ENCODE assay signal across 1 cellular context in the genomic region with DNA sequence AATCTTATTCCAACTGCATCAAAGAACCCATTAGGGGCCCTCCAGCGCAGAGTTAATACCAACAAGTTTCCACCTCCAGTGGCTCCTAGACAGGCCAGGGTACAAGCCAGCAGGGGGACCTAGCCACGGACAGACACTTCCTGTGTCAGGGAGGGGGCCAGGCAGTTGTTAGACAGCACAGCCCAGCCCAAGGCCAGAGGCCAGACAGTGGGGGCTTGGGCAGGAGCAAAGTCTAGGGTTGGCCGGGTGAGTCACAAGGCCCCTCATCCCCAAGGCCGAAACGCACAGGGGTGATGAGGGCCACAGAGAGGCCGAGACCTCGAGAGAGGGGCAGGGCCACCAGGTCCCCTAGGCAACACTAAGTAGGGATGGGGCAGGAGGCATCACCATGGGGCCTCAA.
A peak's percentile ranks its signal among the peaks of the same experiment; 100 is the strongest.
TF ChIP-seq lines count a peak whose summit lies in the region.

No MANE protein-coding gene starts in this region.

TF ChIP-seq in HepG2, 621 proteins besides CTCF, POLR2A, EP300 and RAD21 (continued from another document and continues in another):
- no peak for TF ChIP-seq ZZZ3 (CRISPR knock-in tag; IDR thresholded peaks at IDR 0.05; ENCODE audit: borderline replicate concordance)
- no peak for TF ChIP-seq ATAD3A (CRISPR knock-in tag; IDR thresholded peaks at IDR 0.05)
- no peak for TF ChIP-seq NCOA5 (CRISPR knock-in tag; IDR thresholded peaks at IDR 0.05)
- TF ChIP-seq RAD51 (IDR thresholded peaks at IDR 0.05; ENCODE audit: borderline replicate concordance), result no peak
- no peak for TF ChIP-seq SNAPC2 (CRISPR knock-in tag; IDR thresholded peaks at IDR 0.05)
- no peak for TF ChIP-seq ZNF766 (CRISPR knock-in tag; IDR thresholded peaks at IDR 0.05; ENCODE audit: borderline replicate concordance)
- no peak for TF ChIP-seq ZNF383 (CRISPR knock-in tag; IDR thresholded peaks at IDR 0.05; ENCODE audit: borderline replicate concordance)
- no peak for TF ChIP-seq ZNF496 (CRISPR knock-in tag; IDR thresholded peaks at IDR 0.05; ENCODE audit: insufficient replicate concordance)
- no peak for TF ChIP-seq ZNF768 (CRISPR knock-in tag; IDR thresholded peaks at IDR 0.05)
- TF ChIP-seq ZNF180 (CRISPR knock-in tag; IDR thresholded peaks at IDR 0.05; ENCODE audit: borderline replicate concordance, low read depth), result no peak
- no peak for TF ChIP-seq ZNF501 (CRISPR knock-in tag; IDR thresholded peaks at IDR 0.05)
- no peak for TF ChIP-seq SP2 (CRISPR knock-in tag; IDR thresholded peaks at IDR 0.05)
- TF ChIP-seq REXO4 (CRISPR knock-in tag; IDR thresholded peaks at IDR 0.05; ENCODE audit: borderline replicate concordance), result no peak
- TF ChIP-seq, protein P1, sequence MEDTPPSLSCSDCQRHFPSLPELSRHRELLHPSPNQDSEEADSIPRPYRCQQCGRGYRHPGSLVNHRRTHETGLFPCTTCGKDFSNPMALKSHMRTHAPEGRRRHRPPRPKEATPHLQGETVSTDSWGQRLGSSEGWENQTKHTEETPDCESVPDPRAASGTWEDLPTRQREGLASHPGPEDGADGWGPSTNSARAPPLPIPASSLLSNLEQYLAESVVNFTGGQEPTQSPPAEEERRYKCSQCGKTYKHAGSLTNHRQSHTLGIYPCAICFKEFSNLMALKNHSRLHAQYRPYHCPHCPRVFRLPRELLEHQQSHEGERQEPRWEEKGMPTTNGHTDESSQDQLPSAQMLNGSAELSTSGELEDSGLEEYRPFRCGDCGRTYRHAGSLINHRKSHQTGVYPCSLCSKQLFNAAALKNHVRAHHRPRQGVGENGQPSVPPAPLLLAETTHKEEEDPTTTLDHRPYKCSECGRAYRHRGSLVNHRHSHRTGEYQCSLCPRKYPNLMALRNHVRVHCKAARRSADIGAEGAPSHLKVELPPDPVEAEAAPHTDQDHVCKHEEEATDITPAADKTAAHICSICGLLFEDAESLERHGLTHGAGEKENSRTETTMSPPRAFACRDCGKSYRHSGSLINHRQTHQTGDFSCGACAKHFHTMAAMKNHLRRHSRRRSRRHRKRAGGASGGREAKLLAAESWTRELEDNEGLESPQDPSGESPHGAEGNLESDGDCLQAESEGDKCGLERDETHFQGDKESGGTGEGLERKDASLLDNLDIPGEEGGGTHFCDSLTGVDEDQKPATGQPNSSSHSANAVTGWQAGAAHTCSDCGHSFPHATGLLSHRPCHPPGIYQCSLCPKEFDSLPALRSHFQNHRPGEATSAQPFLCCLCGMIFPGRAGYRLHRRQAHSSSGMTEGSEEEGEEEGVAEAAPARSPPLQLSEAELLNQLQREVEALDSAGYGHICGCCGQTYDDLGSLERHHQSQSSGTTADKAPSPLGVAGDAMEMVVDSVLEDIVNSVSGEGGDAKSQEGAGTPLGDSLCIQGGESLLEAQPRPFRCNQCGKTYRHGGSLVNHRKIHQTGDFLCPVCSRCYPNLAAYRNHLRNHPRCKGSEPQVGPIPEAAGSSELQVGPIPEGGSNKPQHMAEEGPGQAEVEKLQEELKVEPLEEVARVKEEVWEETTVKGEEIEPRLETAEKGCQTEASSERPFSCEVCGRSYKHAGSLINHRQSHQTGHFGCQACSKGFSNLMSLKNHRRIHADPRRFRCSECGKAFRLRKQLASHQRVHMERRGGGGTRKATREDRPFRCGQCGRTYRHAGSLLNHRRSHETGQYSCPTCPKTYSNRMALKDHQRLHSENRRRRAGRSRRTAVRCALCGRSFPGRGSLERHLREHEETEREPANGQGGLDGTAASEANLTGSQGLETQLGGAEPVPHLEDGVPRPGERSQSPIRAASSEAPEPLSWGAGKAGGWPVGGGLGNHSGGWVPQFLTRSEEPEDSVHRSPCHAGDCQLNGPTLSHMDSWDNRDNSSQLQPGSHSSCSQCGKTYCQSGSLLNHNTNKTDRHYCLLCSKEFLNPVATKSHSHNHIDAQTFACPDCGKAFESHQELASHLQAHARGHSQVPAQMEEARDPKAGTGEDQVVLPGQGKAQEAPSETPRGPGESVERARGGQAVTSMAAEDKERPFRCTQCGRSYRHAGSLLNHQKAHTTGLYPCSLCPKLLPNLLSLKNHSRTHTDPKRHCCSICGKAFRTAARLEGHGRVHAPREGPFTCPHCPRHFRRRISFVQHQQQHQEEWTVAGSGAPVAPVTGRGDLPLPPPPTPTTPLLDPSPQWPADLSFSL (CRISPR knock-in tag; IDR thresholded peaks at IDR 0.05), result no peak
- peak; percentile 42; the same call in 1 of the 2 replicates for TF ChIP-seq MTA1 (CRISPR knock-in tag; IDR thresholded peaks at IDR 0.05; ENCODE audit: borderline replicate concordance)
- no peak for TF ChIP-seq ZNF776 (CRISPR knock-in tag; IDR thresholded peaks at IDR 0.05)
- TF ChIP-seq, protein P2, sequence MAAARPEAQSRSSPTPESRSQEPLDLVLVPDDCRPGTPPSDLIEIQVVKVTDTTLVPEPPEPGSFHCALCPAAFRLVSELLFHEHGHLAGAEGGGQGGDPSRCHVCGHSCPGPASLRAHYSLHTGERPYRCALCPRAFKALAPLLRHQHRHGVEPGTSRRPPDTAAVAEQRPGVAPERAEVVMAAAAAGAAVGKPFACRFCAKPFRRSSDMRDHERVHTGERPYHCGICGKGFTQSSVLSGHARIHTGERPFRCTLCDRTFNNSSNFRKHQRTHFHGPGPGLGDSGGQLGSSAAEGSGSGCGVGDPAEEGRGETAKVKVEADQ (CRISPR knock-in tag; IDR thresholded peaks at IDR 0.05; ENCODE audit: borderline replicate concordance), result no peak
- TF ChIP-seq, protein P3, sequence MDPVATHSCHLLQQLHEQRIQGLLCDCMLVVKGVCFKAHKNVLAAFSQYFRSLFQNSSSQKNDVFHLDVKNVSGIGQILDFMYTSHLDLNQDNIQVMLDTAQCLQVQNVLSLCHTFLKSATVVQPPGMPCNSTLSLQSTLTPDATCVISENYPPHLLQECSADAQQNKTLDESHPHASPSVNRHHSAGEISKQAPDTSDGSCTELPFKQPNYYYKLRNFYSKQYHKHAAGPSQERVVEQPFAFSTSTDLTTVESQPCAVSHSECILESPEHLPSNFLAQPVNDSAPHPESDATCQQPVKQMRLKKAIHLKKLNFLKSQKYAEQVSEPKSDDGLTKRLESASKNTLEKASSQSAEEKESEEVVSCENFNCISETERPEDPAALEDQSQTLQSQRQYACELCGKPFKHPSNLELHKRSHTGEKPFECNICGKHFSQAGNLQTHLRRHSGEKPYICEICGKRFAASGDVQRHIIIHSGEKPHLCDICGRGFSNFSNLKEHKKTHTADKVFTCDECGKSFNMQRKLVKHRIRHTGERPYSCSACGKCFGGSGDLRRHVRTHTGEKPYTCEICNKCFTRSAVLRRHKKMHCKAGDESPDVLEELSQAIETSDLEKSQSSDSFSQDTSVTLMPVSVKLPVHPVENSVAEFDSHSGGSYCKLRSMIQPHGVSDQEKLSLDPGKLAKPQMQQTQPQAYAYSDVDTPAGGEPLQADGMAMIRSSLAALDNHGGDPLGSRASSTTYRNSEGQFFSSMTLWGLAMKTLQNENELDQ (CRISPR knock-in tag; IDR thresholded peaks at IDR 0.05; ENCODE audit: borderline replicate concordance), result no peak
- no peak for TF ChIP-seq ZNF737 (CRISPR knock-in tag; IDR thresholded peaks at IDR 0.05; ENCODE audit: borderline replicate concordance)
- TF ChIP-seq REPIN1 (CRISPR knock-in tag; IDR thresholded peaks at IDR 0.05; ENCODE audit: borderline replicate concordance, low read depth), result no peak
- TF ChIP-seq ZNF556 (CRISPR knock-in tag; IDR thresholded peaks at IDR 0.05; ENCODE audit: borderline replicate concordance), result no peak
- TF ChIP-seq, protein P4, sequence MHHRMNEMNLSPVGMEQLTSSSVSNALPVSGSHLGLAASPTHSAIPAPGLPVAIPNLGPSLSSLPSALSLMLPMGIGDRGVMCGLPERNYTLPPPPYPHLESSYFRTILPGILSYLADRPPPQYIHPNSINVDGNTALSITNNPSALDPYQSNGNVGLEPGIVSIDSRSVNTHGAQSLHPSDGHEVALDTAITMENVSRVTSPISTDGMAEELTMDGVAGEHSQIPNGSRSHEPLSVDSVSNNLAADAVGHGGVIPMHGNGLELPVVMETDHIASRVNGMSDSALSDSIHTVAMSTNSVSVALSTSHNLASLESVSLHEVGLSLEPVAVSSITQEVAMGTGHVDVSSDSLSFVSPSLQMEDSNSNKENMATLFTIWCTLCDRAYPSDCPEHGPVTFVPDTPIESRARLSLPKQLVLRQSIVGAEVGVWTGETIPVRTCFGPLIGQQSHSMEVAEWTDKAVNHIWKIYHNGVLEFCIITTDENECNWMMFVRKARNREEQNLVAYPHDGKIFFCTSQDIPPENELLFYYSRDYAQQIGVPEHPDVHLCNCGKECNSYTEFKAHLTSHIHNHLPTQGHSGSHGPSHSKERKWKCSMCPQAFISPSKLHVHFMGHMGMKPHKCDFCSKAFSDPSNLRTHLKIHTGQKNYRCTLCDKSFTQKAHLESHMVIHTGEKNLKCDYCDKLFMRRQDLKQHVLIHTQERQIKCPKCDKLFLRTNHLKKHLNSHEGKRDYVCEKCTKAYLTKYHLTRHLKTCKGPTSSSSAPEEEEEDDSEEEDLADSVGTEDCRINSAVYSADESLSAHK (CRISPR knock-in tag; IDR thresholded peaks at IDR 0.05; ENCODE audit: borderline replicate concordance), result no peak
- no peak for TF ChIP-seq KLF12 (CRISPR knock-in tag; IDR thresholded peaks at IDR 0.05; ENCODE audit: borderline replicate concordance)
- TF ChIP-seq, protein P5, sequence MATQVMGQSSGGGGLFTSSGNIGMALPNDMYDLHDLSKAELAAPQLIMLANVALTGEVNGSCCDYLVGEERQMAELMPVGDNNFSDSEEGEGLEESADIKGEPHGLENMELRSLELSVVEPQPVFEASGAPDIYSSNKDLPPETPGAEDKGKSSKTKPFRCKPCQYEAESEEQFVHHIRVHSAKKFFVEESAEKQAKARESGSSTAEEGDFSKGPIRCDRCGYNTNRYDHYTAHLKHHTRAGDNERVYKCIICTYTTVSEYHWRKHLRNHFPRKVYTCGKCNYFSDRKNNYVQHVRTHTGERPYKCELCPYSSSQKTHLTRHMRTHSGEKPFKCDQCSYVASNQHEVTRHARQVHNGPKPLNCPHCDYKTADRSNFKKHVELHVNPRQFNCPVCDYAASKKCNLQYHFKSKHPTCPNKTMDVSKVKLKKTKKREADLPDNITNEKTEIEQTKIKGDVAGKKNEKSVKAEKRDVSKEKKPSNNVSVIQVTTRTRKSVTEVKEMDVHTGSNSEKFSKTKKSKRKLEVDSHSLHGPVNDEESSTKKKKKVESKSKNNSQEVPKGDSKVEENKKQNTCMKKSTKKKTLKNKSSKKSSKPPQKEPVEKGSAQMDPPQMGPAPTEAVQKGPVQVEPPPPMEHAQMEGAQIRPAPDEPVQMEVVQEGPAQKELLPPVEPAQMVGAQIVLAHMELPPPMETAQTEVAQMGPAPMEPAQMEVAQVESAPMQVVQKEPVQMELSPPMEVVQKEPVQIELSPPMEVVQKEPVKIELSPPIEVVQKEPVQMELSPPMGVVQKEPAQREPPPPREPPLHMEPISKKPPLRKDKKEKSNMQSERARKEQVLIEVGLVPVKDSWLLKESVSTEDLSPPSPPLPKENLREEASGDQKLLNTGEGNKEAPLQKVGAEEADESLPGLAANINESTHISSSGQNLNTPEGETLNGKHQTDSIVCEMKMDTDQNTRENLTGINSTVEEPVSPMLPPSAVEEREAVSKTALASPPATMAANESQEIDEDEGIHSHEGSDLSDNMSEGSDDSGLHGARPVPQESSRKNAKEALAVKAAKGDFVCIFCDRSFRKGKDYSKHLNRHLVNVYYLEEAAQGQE (IDR thresholded peaks at IDR 0.05; ENCODE audit: borderline replicate concordance in 1 of 2, low read depth in 1 of 2, low read length in 2 of 2), result no peak
- TF ChIP-seq HDAC6 (IDR thresholded peaks at IDR 0.05; ENCODE audit: low read depth, low read length), result no peak
- TF ChIP-seq MEIS2 (CRISPR knock-in tag; IDR thresholded peaks at IDR 0.05), result no peak; the same call in 1 of the 2 replicates
- TF ChIP-seq ZNF510 (CRISPR knock-in tag; IDR thresholded peaks at IDR 0.05; ENCODE audit: low read depth), result no peak
- no peak for TF ChIP-seq KLF13 (CRISPR knock-in tag; IDR thresholded peaks at IDR 0.05)
- TF ChIP-seq NCOA1 (CRISPR knock-in tag; IDR thresholded peaks at IDR 0.05), result no peak
- no peak for TF ChIP-seq NFYC (CRISPR knock-in tag; IDR thresholded peaks at IDR 0.05)
- TF ChIP-seq, protein P6, sequence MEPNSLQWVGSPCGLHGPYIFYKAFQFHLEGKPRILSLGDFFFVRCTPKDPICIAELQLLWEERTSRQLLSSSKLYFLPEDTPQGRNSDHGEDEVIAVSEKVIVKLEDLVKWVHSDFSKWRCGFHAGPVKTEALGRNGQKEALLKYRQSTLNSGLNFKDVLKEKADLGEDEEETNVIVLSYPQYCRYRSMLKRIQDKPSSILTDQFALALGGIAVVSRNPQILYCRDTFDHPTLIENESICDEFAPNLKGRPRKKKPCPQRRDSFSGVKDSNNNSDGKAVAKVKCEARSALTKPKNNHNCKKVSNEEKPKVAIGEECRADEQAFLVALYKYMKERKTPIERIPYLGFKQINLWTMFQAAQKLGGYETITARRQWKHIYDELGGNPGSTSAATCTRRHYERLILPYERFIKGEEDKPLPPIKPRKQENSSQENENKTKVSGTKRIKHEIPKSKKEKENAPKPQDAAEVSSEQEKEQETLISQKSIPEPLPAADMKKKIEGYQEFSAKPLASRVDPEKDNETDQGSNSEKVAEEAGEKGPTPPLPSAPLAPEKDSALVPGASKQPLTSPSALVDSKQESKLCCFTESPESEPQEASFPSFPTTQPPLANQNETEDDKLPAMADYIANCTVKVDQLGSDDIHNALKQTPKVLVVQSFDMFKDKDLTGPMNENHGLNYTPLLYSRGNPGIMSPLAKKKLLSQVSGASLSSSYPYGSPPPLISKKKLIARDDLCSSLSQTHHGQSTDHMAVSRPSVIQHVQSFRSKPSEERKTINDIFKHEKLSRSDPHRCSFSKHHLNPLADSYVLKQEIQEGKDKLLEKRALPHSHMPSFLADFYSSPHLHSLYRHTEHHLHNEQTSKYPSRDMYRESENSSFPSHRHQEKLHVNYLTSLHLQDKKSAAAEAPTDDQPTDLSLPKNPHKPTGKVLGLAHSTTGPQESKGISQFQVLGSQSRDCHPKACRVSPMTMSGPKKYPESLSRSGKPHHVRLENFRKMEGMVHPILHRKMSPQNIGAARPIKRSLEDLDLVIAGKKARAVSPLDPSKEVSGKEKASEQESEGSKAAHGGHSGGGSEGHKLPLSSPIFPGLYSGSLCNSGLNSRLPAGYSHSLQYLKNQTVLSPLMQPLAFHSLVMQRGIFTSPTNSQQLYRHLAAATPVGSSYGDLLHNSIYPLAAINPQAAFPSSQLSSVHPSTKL (CRISPR knock-in tag; IDR thresholded peaks at IDR 0.05), result peak; percentile 81
- no peak for TF ChIP-seq ZC3H13 (CRISPR knock-in tag; IDR thresholded peaks at IDR 0.05)
- TF ChIP-seq PITX1 (CRISPR knock-in tag; IDR thresholded peaks at IDR 0.05), result peak; percentile 38; the same call in 1 of the 2 replicates
- TF ChIP-seq, protein P7, sequence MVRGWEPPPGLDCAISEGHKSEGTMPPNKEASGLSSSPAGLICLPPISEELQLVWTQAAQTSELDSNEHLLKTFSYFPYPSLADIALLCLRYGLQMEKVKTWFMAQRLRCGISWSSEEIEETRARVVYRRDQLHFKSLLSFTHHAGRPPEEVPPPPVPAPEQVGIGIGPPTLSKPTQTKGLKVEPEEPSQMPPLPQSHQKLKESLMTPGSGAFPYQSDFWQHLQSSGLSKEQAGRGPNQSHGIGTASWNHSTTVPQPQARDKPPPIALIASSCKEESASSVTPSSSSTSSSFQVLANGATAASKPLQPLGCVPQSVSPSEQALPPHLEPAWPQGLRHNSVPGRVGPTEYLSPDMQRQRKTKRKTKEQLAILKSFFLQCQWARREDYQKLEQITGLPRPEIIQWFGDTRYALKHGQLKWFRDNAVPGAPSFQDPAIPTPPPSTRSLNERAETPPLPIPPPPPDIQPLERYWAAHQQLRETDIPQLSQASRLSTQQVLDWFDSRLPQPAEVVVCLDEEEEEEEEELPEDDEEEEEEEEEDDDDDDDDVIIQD (CRISPR knock-in tag; IDR thresholded peaks at IDR 0.05; ENCODE audit: low read depth), result peak; percentile 57; the same call in 1 of the 2 replicates
- no peak for TF ChIP-seq ZBTB21 (CRISPR knock-in tag; IDR thresholded peaks at IDR 0.05)
- no peak for TF ChIP-seq DNMT1 (CRISPR knock-in tag; IDR thresholded peaks at IDR 0.05)
- no peak for TF ChIP-seq RELA (CRISPR knock-in tag; IDR thresholded peaks at IDR 0.05)
- TF ChIP-seq JARID2 (CRISPR knock-in tag; IDR thresholded peaks at IDR 0.05; ENCODE audit: insufficient replicate concordance), result no peak
